1 cellular context compared by ENCODE assay signal in genomic region chr7:30598121-30598876, GRCh38.
A peak's percentile ranks its signal among the peaks of the same experiment; 100 is the strongest.
TF ChIP-seq lines count a peak whose summit lies in the region.

No MANE protein-coding gene starts in this region.

TF ChIP-seq in K562, 482 proteins besides CTCF, POLR2A, EP300 and RAD21 (continued from another document):
- TF ChIP-seq, protein P1, sequence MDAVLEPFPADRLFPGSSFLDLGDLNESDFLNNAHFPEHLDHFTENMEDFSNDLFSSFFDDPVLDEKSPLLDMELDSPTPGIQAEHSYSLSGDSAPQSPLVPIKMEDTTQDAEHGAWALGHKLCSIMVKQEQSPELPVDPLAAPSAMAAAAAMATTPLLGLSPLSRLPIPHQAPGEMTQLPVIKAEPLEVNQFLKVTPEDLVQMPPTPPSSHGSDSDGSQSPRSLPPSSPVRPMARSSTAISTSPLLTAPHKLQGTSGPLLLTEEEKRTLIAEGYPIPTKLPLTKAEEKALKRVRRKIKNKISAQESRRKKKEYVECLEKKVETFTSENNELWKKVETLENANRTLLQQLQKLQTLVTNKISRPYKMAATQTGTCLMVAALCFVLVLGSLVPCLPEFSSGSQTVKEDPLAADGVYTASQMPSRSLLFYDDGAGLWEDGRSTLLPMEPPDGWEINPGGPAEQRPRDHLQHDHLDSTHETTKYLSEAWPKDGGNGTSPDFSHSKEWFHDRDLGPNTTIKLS (IDR thresholded peaks at IDR 0.05; ENCODE audit: borderline replicate concordance, low read depth), result no peak
- peak; percentile 23; the same call in 1 of the 2 replicates for TF ChIP-seq ATF3 (IDR thresholded peaks at IDR 0.05)
- no peak for TF ChIP-seq ATF3 (CRISPR knock-in tag; conservative IDR thresholded peaks at IDR 0.05)
- 0 out of 2 replicates have a peak, but pooled peaks have one; percentile 43 for TF ChIP-seq LCOR (CRISPR knock-in tag; IDR thresholded peaks at IDR 0.05)
- no peak for TF ChIP-seq FOXM1 (IDR thresholded peaks at IDR 0.05; ENCODE audit: low read depth)
- no peak for TF ChIP-seq FOXM1 (CRISPR knock-in tag; IDR thresholded peaks at IDR 0.05; ENCODE audit: low read depth)
